9 cellular contexts compared by ENCODE assay signal in the genomic region with DNA sequence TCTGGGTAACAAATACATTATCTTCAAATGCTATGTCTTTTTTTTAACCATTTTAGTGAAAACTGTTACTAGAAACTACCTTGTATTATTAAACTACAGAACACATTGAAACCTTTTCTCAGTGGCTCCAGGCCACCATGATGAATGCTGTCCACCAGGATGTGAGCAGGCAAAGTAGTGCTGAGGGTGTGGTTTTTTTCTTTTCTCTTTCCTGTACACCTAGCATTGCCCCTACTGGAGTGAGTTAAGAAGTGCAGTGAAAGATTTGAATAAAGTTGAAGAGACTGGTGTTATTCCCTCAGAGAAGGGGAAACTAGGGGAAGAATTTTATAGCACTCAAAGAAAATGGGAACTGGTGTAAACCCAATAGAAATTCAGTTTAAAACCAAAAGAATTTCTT.
DNase-seq lines count a peak whose midpoint lies in the region; ATAC-seq, FAIRE-seq and TF ChIP-seq lines count a peak whose summit lies in the region.
"Had no signal": no experiment of that assay in that cellular context is flagged by ENCODE, and none has a peak within 500 bp of the region (broad histone marks: within the 10 kb centered on the region; RNA-seq: fewer than 3 reads in every experiment).

No MANE protein-coding gene starts in this region.

- no peak overlapping the region for H3K4me3 Mint-ChIP-seq in endothelial cell (ENCODE audit: unreplicated experiment)
- H3K4me3 Mint-ChIP-seq: activated CD4-positive, alpha-beta memory T cell treated with anti-CD3 and anti-CD28 coated beads for 36 hours had no signal

- H3K4me3 ChIP-seq in small intestine (ENCODE audit: low read depth in 1 of 2, low read length in 2 of 2), result no peak overlapping the region

- no peaks in the 10 kb centered on the region for H3K27me3 Mint-ChIP-seq in endothelial cell (ENCODE audit: unreplicated experiment)
- H3K27me3 Mint-ChIP-seq: activated CD4-positive, alpha-beta memory T cell treated with anti-CD3 and anti-CD28 coated beads for 36 hours had no signal

- peaks cover 0 to 3% of the 10 kb centered on the region in 2 donors for H3K4me1 ChIP-seq in small intestine (ENCODE audit: control insufficient read depth in 2 of 2, insufficient read depth in 1 of 2, low read depth in 1 of 2, low read length in 1 of 2)

- H3K4me1 Mint-ChIP-seq in endothelial cell (ENCODE audit: unreplicated experiment), result no peaks in the 10 kb centered on the region

- ATAC-seq in GM21515 (IDR thresholded peaks at IDR 0.05; ENCODE audit: unreplicated experiment), result no peak

- DNase-seq in NCI-H82 (lab: John Stamatoyannopoulos, UW), result peak; percentile 59
- no peak for DNase-seq in NCI-H82 treated with DMSO at 0.1 percent for 48 hours (lab: John Stamatoyannopoulos, UW; ENCODE audit: unreplicated experiment)
- DNase-seq in NAMALWA (ENCODE audit: low spot score), result peak; percentile 36
- no peak for DNase-seq in endothelial cell (ENCODE audit: low spot score)
- peak; percentile 59 for DNase-seq in small intestine
- DNase-seq in stimulated activated CD4-positive, alpha-beta T cell treated with anti-CD3 and anti-CD28 coated beads, Interleukin-4, amount 100 ng/mL, for 4 hours, result no peak
- DNase-seq in NCI-H128 (lab: John Stamatoyannopoulos, UW; ENCODE audit: unreplicated experiment), result no peak
- DNase-seq: activated CD4-positive, alpha-beta memory T cell treated with anti-CD3 and anti-CD28 coated beads for 36 hours had no signal

- no peaks in the 10 kb centered on the region for H3K36me3 Mint-ChIP-seq in endothelial cell (ENCODE audit: low read depth, unreplicated experiment)

- H3K9me3 Mint-ChIP-seq in endothelial cell (ENCODE audit: unreplicated experiment), result no peaks in the 10 kb centered on the region
- H3K9me3 Mint-ChIP-seq: activated CD4-positive, alpha-beta memory T cell treated with anti-CD3 and anti-CD28 coated beads for 36 hours had no signal

- H3K9me3 ChIP-seq in small intestine (ENCODE audit: control insufficient read depth, low read depth), result no peaks in the 10 kb centered on the region

- TF ChIP-seq CTCF in endothelial cell (IDR thresholded peaks at IDR 0.05; ENCODE audit: unreplicated experiment), result peak; percentile 64

- peaks cover 0 to 4% of the 10 kb centered on the region in 2 donors for H3K36me3 ChIP-seq in small intestine (ENCODE audit: control insufficient read depth in 2 of 2, insufficient read depth in 2 of 2, low read length in 2 of 2)

- no peak overlapping the region for H3K27ac Mint-ChIP-seq in endothelial cell (ENCODE audit: unreplicated experiment)
- H3K27ac Mint-ChIP-seq: activated CD4-positive, alpha-beta memory T cell treated with anti-CD3 and anti-CD28 coated beads for 36 hours had no signal

- no peaks in the 10 kb centered on the region for H3K27me3 ChIP-seq in small intestine (ENCODE audit: control insufficient read depth in 2 of 2, insufficient read depth in 2 of 2, low read length in 2 of 2)

- H3K27ac ChIP-seq in small intestine (ENCODE audit: low read depth in 1 of 2, low read length in 1 of 2), result no peak overlapping the region

- no peak for FAIRE-seq in small intestine (lab: Jason Lieb, UNC)

Comparison
In these comparisons a context has a peak if more than half of its experiments do, and no peak if none do; other contexts are left out.
1. DNase-seq: peak in NCI-H82 (single experiment), NAMALWA (single experiment) and small intestine (single experiment); none in NCI-H82 treated with DMSO at 0.1 percent for 48 hours (single experiment), endothelial cell (single experiment), stimulated activated CD4-positive, alpha-beta T cell treated with anti-CD3 and anti-CD28 coated beads, Interleukin-4, amount 100 ng/mL, for 4 hours (0 of 2) and NCI-H128 (single experiment).